Comparison of ENCODE assay signal across 9 cellular contexts in the genomic region with DNA sequence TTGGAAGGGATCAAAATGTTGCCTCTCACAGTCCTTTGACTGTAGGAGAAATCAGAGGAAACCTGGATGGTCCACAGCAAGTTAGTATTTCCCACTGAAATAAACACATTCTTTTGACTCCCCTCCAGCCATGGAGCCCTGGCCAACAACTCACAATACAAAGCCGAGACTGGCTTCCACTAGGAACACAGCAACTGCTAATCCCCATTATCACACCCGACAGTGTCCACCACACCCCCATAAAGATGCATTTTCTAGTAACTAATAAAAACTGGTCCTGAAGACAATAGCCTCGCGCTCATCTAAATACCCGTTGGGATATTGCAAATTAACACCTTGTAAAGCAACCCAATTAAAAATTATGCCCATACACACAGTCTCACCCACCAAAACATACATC. TPM values are rescaled to one million over a fixed set of nuclear protein-coding genes. Genes with fewer than 3 reads are reported as not detected.
ATAC-seq and TF ChIP-seq lines count a peak whose summit lies in the region.
"Had no signal": no experiment of that assay in that cellular context is flagged by ENCODE, and none has a peak within 500 bp of the region (broad histone marks: within the 10 kb centered on the region; RNA-seq: fewer than 3 reads in every experiment).

No MANE protein-coding gene starts in this region.

- no peak for TF ChIP-seq CTCF in Loucy (conservative IDR thresholded peaks at IDR 0.05; ENCODE audit: low read length)
- TF ChIP-seq CTCF in neural cell (IDR thresholded peaks at IDR 0.05; ENCODE audit: poor library complexity, severe bottlenecking): no peak

- H3K9me3 ChIP-seq in BLaER1 (no peaks in the 10 kb centered on the region), Loucy (ENCODE audit: insufficient read depth, low read depth, low read length) (no peaks in the 10 kb centered on the region), duodenal mucosa (ENCODE audit: control insufficient read depth in 1 of 2, low read length in 2 of 2) (no peaks in the 10 kb centered on the region), neural cell (ENCODE audit: low read length) (no peaks in the 10 kb centered on the region)

- H3F3A ChIP-seq in Loucy (ENCODE audit: low read depth) (no peaks in the 10 kb centered on the region), neural cell (ENCODE audit: insufficient read depth, low read length, poor library complexity, severe bottlenecking) (no peaks in the 10 kb centered on the region)

- TF ChIP-seq RAD21 in neural cell (conservative IDR thresholded peaks at IDR 0.05): no peak

- H3K27me3 ChIP-seq in BLaER1 (no peaks in the 10 kb centered on the region), Loucy (ENCODE audit: insufficient read depth, low read length, poor library complexity, severe bottlenecking) (no peaks in the 10 kb centered on the region), duodenal mucosa (ENCODE audit: control insufficient read depth in 1 of 2, insufficient read depth in 2 of 2, low read length in 2 of 2) (peaks cover 10 to 18% of the 10 kb centered on the region in 2 donors), neural cell (ENCODE audit: insufficient read depth, low read depth, low read length) (no peaks in the 10 kb centered on the region)

- H4K20me1 ChIP-seq in BLaER1: 0 out of 2 replicates have a peak, but pooled peaks cover under 1% of the 10 kb centered on the region
- H4K20me1 ChIP-seq in Loucy (ENCODE audit: insufficient read depth, low read length, poor library complexity, severe bottlenecking): no peaks in the 10 kb centered on the region
- no peaks in the 10 kb centered on the region for H4K20me1 ChIP-seq in neural cell (ENCODE audit: insufficient read depth)

- H3K9me2 ChIP-seq in Loucy (replicated peaks; ENCODE audit: low read depth, low read length): no peaks in the 10 kb centered on the region
- H3K9me2 ChIP-seq in neural cell (ENCODE audit: insufficient read depth, low read length): no peaks in the 10 kb centered on the region

- no peaks in the 10 kb centered on the region for H3K36me3 ChIP-seq in BLaER1
- no peaks in the 10 kb centered on the region for H3K36me3 ChIP-seq in Loucy (ENCODE audit: insufficient read depth, low read length)
- no peaks in the 10 kb centered on the region for H3K36me3 ChIP-seq in duodenal mucosa (ENCODE audit: control insufficient read depth in 1 of 2, insufficient read depth in 2 of 2, low read length in 2 of 2)
- no peaks in the 10 kb centered on the region for H3K36me3 ChIP-seq in neural cell (ENCODE audit: insufficient read depth, low read length)

- H3K4me2 ChIP-seq in BLaER1 (peak overlapping the region; percentile 81), Loucy (ENCODE audit: low read depth, low read length, poor library complexity, severe bottlenecking) (peak overlapping the region; percentile 69), neural cell (ENCODE audit: low read length) (peak overlapping the region; percentile 18)

- H3K9ac ChIP-seq in BLaER1 (no peak overlapping the region; the same call in 1 of the 2 replicates), Loucy (ENCODE audit: low read depth, low read length, poor library complexity, severe bottlenecking) (peak overlapping the region; percentile 88), duodenal mucosa (ENCODE audit: low read depth in 1 of 2, low read length in 2 of 2) (peak overlapping the region in 1 of 2 donors; percentile 51), neural cell (ENCODE audit: low read length) (peak overlapping the region; percentile 99)

- H3K4me3 ChIP-seq in BLaER1 (peak overlapping the region; percentile 92; the same call in 1 of the 2 replicates), Loucy (ENCODE audit: low read length, poor library complexity, severe bottlenecking) (peak overlapping the region; percentile 85), duodenal mucosa (ENCODE audit: low read depth in 1 of 2, low read length in 2 of 2) (peak overlapping the region; percentile 69 to 80), neural cell (ENCODE audit: low read length) (peak overlapping the region; percentile 90)

- ATAC-seq in GM18868 (IDR thresholded peaks at IDR 0.05; ENCODE audit: unreplicated experiment) (no peak), GM19035 (IDR thresholded peaks at IDR 0.05; ENCODE audit: unreplicated experiment) (no peak), HG02610 (IDR thresholded peaks at IDR 0.05; ENCODE audit: unreplicated experiment) (no peak), GM21619 (IDR thresholded peaks at IDR 0.05; ENCODE audit: unreplicated experiment) (no peak)
- ATAC-seq: effector memory CD8-positive, alpha-beta T cell had no signal

- H3K79me2 ChIP-seq in Loucy (ENCODE audit: insufficient read depth, low read length): peaks cover 19% of the 10 kb centered on the region; the same call in 1 of the 2 replicates
- H3K79me2 ChIP-seq in neural cell (replicated peaks; ENCODE audit: insufficient read depth, low read length): peaks cover 55% of the 10 kb centered on the region

- H3K4me1 ChIP-seq in BLaER1: peaks cover 19% of the 10 kb centered on the region
- peaks cover 11% of the 10 kb centered on the region for H3K4me1 ChIP-seq in Loucy (ENCODE audit: insufficient read depth, low read length, poor library complexity, severe bottlenecking)
- H3K4me1 ChIP-seq in duodenal mucosa (ENCODE audit: control insufficient read depth in 1 of 2, insufficient read depth in 2 of 2, low read length in 2 of 2): peaks cover 11 to 12% of the 10 kb centered on the region in 2 donors

- H2AFZ ChIP-seq in Loucy (ENCODE audit: low read length) (no peak overlapping the region), neural cell (ENCODE audit: low read depth, low read length) (peak overlapping the region; percentile 89)

- TF ChIP-seq EP300 in neural cell (conservative IDR thresholded peaks at IDR 0.05; ENCODE audit: poor library complexity, severe bottlenecking): no peak

- no peak overlapping the region for H3K27ac ChIP-seq in BLaER1
- H3K27ac ChIP-seq in duodenal mucosa (ENCODE audit: low read depth, low read length): no peak overlapping the region
- H3K27ac ChIP-seq in neural cell (ENCODE audit: low read length): peak overlapping the region; percentile 93

TF ChIP-seq in neural cell, 6 proteins besides CTCF, POLR2A, EP300 and RAD21:
- TF ChIP-seq REST (IDR thresholded peaks at IDR 0.05; ENCODE audit: borderline replicate concordance) (no peak), TAF1 (IDR thresholded peaks at IDR 0.05; ENCODE audit: low read depth) (no peak), EZH2 (IDR thresholded peaks at IDR 0.05; ENCODE audit: borderline replicate concordance, insufficient read depth, low read length, poor library complexity, severe bottlenecking) (no peak), SMC3 (conservative IDR thresholded peaks at IDR 0.05; ENCODE audit: poor library complexity) (no peak), MXI1 (conservative IDR thresholded peaks at IDR 0.05; ENCODE audit: poor library complexity, severe bottlenecking) (no peak), POLR2AphosphoS5 (IDR thresholded peaks at IDR 0.05) (no peak)

RNA-seq across cellular contexts. Expression of gene MACROH2A2, which starts 0.8 kb away (rescaled TPM):
- polyA plus RNA-seq in neural cell: 173 and 177 TPM in 2 replicates
- 153 and 155 TPM in 2 replicates for polyA minus RNA-seq in neural cell

Comparison
In these comparisons a context has a peak if more than half of its experiments do, and no peak if none do; other contexts are left out.
1. H3K4me2 ChIP-seq: peak in every context shown above with its lines; median percentile 81 in BLaER1; 69 in Loucy; 18 in neural cell.